ENCODE assay signal across 12 cellular contexts in the genomic region with DNA sequence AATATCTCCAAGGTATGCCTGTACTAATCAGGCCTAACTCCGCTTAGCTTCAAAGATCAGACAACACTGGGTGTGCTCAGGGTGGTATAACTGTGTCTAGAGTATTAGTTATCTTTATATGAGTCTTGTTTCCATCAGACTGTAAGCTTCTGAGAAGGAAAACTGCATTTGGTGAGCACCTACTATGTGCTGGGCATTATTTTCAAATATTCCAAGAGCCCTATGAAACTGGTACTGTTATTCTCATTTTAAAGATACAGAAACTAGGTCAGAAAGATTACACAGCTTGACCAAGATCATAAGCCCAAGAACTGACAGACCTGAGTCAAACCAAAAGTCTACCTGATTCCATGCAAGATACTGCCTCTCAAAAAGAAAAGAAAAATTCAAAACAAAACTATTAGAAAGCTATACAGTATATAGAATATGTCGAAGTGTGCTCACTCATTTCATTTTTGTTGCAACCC. TPM values are rescaled to one million over a fixed set of nuclear protein-coding genes. Genes with fewer than 3 reads are reported as not detected.
DNase-seq lines count a peak whose midpoint lies in the region; ATAC-seq and TF ChIP-seq lines count a peak whose summit lies in the region.
"Had no signal": no experiment of that assay in that cellular context is flagged by ENCODE, and none has a peak within 500 bp of the region (broad histone marks: within the 10 kb centered on the region; RNA-seq: fewer than 3 reads in every experiment).

No MANE protein-coding gene starts in this region.

- TF ChIP-seq POLR2A in gastroesophageal sphincter (IDR thresholded peaks at IDR 0.05) = no peak

- H3K27me3 ChIP-seq in gastroesophageal sphincter (no peaks in the 10 kb centered on the region), Caco-2 (replicated peaks; ENCODE audit: control insufficient read depth, insufficient read depth, low read length) (no peaks in the 10 kb centered on the region), GM23338 (ENCODE audit: insufficient read depth) (no peaks in the 10 kb centered on the region)

- H3K4me3 ChIP-seq in GM12865 (ENCODE audit: low read depth, low read length) = no peak overlapping the region
- H3K4me3 ChIP-seq in gastroesophageal sphincter = no peak overlapping the region
- H3K4me3 ChIP-seq in Caco-2 (ENCODE audit: low read depth, low read length) = no peak overlapping the region
- no peak overlapping the region for H3K4me3 ChIP-seq in GM23338

- H3K27me3 Mint-ChIP-seq in Caco-2 (ENCODE audit: insufficient read depth, unreplicated experiment) (no peaks in the 10 kb centered on the region), GM23338 (ENCODE audit: insufficient read depth, low read depth, poor library complexity) (no peaks in the 10 kb centered on the region)

- H3K4me1 Mint-ChIP-seq in Caco-2 (ENCODE audit: low read depth, unreplicated experiment) (peaks cover 8% of the 10 kb centered on the region), GM23338 (no peaks in the 10 kb centered on the region; the same call in 1 of the 3 replicates)

- H3K4me1 ChIP-seq in gastroesophageal sphincter = peaks cover 0 to 10% (median 0%) of the 10 kb centered on the region in 3 donors
- 0 out of 2 replicates have a peak, but pooled peaks cover 6% of the 10 kb centered on the region for H3K4me1 ChIP-seq in Caco-2
- no peaks in the 10 kb centered on the region for H3K4me1 ChIP-seq in GM23338 (ENCODE audit: insufficient read depth)

- no TSS peak for BruUV-seq in Caco-2 (replicated peaks; lab: Mats Ljungman, UMichigan)

- TF ChIP-seq EP300 in gastroesophageal sphincter (IDR thresholded peaks at IDR 0.05) = no peak

- H3K27ac ChIP-seq in gastroesophageal sphincter (no peak overlapping the region), GM23338 (ENCODE audit: low read depth) (no peak overlapping the region)
- H3K27ac ChIP-seq: WERI-Rb-1 had no signal

- DNase-seq in GM12865 (ENCODE audit: low read depth) (peak; percentile 71), Caco-2 (no peak), GM23338 (ENCODE audit: low spot score) (no peak), DMS 273 treated with DMSO at 0.1 percent for 48 hours (lab: John Stamatoyannopoulos, UW) (no peak)
- DNase-seq: C1 segment of cervical spinal cord, WERI-Rb-1 had no signal

- no peaks in the 10 kb centered on the region for H3F3A ChIP-seq in GM23338 (replicated peaks; ENCODE audit: low read depth)

- H3K36me3 ChIP-seq in gastroesophageal sphincter (no peaks in the 10 kb centered on the region), Caco-2 (ENCODE audit: control insufficient read depth, insufficient read depth, low read length) (no peaks in the 10 kb centered on the region), GM23338 (ENCODE audit: insufficient read depth) (no peaks in the 10 kb centered on the region)
- H3K36me3 ChIP-seq: WERI-Rb-1 had no signal

- H3K36me3 Mint-ChIP-seq in Caco-2 (ENCODE audit: insufficient read depth, unreplicated experiment) (no peaks in the 10 kb centered on the region), GM23338 (ENCODE audit: low read depth) (peaks cover 7% of the 10 kb centered on the region; the same call in 1 of the 3 replicates)

- 87 to 92% methylated on average over 2 of the region's 2 CpGs for WGBS in gastroesophageal sphincter (ENCODE audit: low coverage in 1 of 2), 2 donors

- POLR2A ChIA-PET in Caco-2 (lab: Charles Lee) = no interaction called here

- H3K27ac Mint-ChIP-seq in Caco-2 (ENCODE audit: unreplicated experiment) (no peak overlapping the region), GM23338 (no peak overlapping the region)

- H3K9me3 ChIP-seq in gastroesophageal sphincter (no peaks in the 10 kb centered on the region), Caco-2 (no peaks in the 10 kb centered on the region)

- CTCF ChIA-PET in Caco-2 (lab: Charles Lee) = no interaction called here

- H3K4me2 ChIP-seq in GM23338 = no peak overlapping the region

- TF ChIP-seq CTCF in GM12865 (IDR thresholded peaks at IDR 0.05; ENCODE audit: insufficient read depth, low read depth, low read length, missing control alignments) = no peak
- TF ChIP-seq CTCF in gastroesophageal sphincter (IDR thresholded peaks at IDR 0.05) = no peak
- no peak for TF ChIP-seq CTCF in Caco-2 (IDR thresholded peaks at IDR 0.05; ENCODE audit: insufficient read depth in 1 of 2, low read depth in 1 of 2, low read length in 1 of 2, severe bottlenecking in 1 of 2, unreplicated experiment in 1 of 2)
- no peak for TF ChIP-seq CTCF in GM23338 (conservative IDR thresholded peaks at IDR 0.05; ENCODE audit: low read depth in 2 of 2)

- H2AFZ ChIP-seq in GM23338 = no peak overlapping the region

- intact Hi-C loops in Caco-2 (cut with micrococcal nuclease; ENCODE audit: unreplicated experiment) = no loop called here

- no peaks in the 10 kb centered on the region for H3K9me2 ChIP-seq in GM23338 (ENCODE audit: insufficient read depth)

- H3K4me3 Mint-ChIP-seq in Caco-2 (ENCODE audit: unreplicated experiment) (no peak overlapping the region), GM23338 (no peak overlapping the region)
- H3K4me3 Mint-ChIP-seq: neural crest cell had no signal

- ATAC-seq in GM18909 (IDR thresholded peaks at IDR 0.05; ENCODE audit: poor library complexity, unreplicated experiment) (peak; percentile 54), HG02642 (IDR thresholded peaks at IDR 0.05; ENCODE audit: poor library complexity, unreplicated experiment) (peak; percentile 80), HG03469 (IDR thresholded peaks at IDR 0.05; ENCODE audit: unreplicated experiment) (peak; percentile 56), gastroesophageal sphincter (no peak), GM23338 (no peak)
- ATAC-seq: Right ventricle myocardium inferior had no signal

- peaks cover 27% of the 10 kb centered on the region for H4K20me1 ChIP-seq in GM23338 (replicated peaks; ENCODE audit: insufficient read depth)

- H3K79me2 ChIP-seq in GM23338 (replicated peaks; ENCODE audit: insufficient read depth) = peaks cover 99% of the 10 kb centered on the region

- H3K9me3 Mint-ChIP-seq in Caco-2 (ENCODE audit: unreplicated experiment) (no peaks in the 10 kb centered on the region), GM23338 (no peaks in the 10 kb centered on the region)

TF ChIP-seq in GM23338, 12 proteins besides CTCF, POLR2A, EP300 and RAD21:
- no peak for TF ChIP-seq STAT1 (IDR thresholded peaks at IDR 0.05; ENCODE audit: unreplicated experiment)
- no peak for TF ChIP-seq ZNF114 (CRISPR knock-in tag; IDR thresholded peaks at IDR 0.05)
- TF ChIP-seq CREB1 (CRISPR knock-in tag; IDR thresholded peaks at IDR 0.05; ENCODE audit: low read depth) = no peak
- TF ChIP-seq POLR2AphosphoS5 (IDR thresholded peaks at IDR 0.05; ENCODE audit: low read depth) = no peak
- no peak for TF ChIP-seq ZNF331 (CRISPR knock-in tag; IDR thresholded peaks at IDR 0.05; ENCODE audit: low read depth)
- no peak for TF ChIP-seq ETS1 (IDR thresholded peaks at IDR 0.05)
- TF ChIP-seq EZH2 (IDR thresholded peaks at IDR 0.05; ENCODE audit: low read depth, unreplicated experiment) = no peak
- TF ChIP-seq, protein P1, sequence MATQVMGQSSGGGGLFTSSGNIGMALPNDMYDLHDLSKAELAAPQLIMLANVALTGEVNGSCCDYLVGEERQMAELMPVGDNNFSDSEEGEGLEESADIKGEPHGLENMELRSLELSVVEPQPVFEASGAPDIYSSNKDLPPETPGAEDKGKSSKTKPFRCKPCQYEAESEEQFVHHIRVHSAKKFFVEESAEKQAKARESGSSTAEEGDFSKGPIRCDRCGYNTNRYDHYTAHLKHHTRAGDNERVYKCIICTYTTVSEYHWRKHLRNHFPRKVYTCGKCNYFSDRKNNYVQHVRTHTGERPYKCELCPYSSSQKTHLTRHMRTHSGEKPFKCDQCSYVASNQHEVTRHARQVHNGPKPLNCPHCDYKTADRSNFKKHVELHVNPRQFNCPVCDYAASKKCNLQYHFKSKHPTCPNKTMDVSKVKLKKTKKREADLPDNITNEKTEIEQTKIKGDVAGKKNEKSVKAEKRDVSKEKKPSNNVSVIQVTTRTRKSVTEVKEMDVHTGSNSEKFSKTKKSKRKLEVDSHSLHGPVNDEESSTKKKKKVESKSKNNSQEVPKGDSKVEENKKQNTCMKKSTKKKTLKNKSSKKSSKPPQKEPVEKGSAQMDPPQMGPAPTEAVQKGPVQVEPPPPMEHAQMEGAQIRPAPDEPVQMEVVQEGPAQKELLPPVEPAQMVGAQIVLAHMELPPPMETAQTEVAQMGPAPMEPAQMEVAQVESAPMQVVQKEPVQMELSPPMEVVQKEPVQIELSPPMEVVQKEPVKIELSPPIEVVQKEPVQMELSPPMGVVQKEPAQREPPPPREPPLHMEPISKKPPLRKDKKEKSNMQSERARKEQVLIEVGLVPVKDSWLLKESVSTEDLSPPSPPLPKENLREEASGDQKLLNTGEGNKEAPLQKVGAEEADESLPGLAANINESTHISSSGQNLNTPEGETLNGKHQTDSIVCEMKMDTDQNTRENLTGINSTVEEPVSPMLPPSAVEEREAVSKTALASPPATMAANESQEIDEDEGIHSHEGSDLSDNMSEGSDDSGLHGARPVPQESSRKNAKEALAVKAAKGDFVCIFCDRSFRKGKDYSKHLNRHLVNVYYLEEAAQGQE (IDR thresholded peaks at IDR 0.05; ENCODE audit: unreplicated experiment) = no peak
- TF ChIP-seq EZH2phosphoT487 (IDR thresholded peaks at IDR 0.05; ENCODE audit: unreplicated experiment) = no peak

RNA-seq across cellular contexts. Expression of gene LRBA, which starts 44.4 kb away (rescaled TPM):
- total RNA-seq in gastroesophageal sphincter = 10 to 100 TPM; 18.4 to 35.0 (median 23.2) TPM
- total RNA-seq in Caco-2 (2022) = 53.2 and 65.8 TPM in 2 replicates
- total RNA-seq in GM23338 (2014; rRNA removed; shearing (Covaris generic)) = 99.2 and 126 TPM in 2 replicates
- polyA plus RNA-seq in GM23338 (2016; fragmentation: Nextera tagmentation; extraction: Ambion mirVana) = 20.5 and 23.3 TPM in 2 replicates

Comparison
In these comparisons a context has a peak if more than half of its experiments do, and no peak if none do; other contexts are left out.
1. ATAC-seq: peak in GM18909 (single experiment), HG02642 (single experiment) and HG03469 (single experiment); none in gastroesophageal sphincter (single experiment) and GM23338 (single experiment).